In genomic region chr19:6234527-6234926, GRCh38 we compare ENCODE assay signal across 13 cellular contexts. TPM values are rescaled to one million over a fixed set of nuclear protein-coding genes. Genes with fewer than 3 reads are reported as not detected.
DNase-seq lines count a peak whose midpoint lies in the region; ATAC-seq lines count a peak whose summit lies in the region.
"Had no signal": no experiment of that assay in that cellular context is flagged by ENCODE, and none has a peak within 500 bp of the region (broad histone marks: within the 10 kb centered on the region; RNA-seq: fewer than 3 reads in every experiment).

No MANE protein-coding gene starts in this region.

- peak overlapping the region in 11 of 21 experiments; percentile 3 to 80 (median 61) for H3K27ac ChIP-seq in skin epidermis
- H3K27ac ChIP-seq: SK-N-MC had no signal

- peaks cover 5% of the 10 kb centered on the region for H3K36me3 Mint-ChIP-seq in T-helper 17 cell (ENCODE audit: low read depth)

- ATAC-seq in T-helper 17 cell (no peak), GM18520 (IDR thresholded peaks at IDR 0.05; ENCODE audit: unreplicated experiment) (no peak)

- DNase-seq in EH (ENCODE audit: low read depth) (peak; percentile 41), T-helper 17 cell (no peak), NCI-H1930 (lab: John Stamatoyannopoulos, UW) (no peak), NCI-H2107 (lab: John Stamatoyannopoulos, UW) (no peak), T-helper 1 cell (no peak)
- DNase-seq: erythroblast, trophoblast cell had no signal

- H3K4me1 Mint-ChIP-seq in T-helper 17 cell: peaks cover 32% of the 10 kb centered on the region

- H3K36me3 ChIP-seq in iPS-15b (ENCODE audit: control insufficient read depth, insufficient read depth, low read length): peaks cover 10% of the 10 kb centered on the region

- no peaks in the 10 kb centered on the region for H3K27me3 ChIP-seq in iPS-15b (ENCODE audit: control insufficient read depth, insufficient read depth, low read length)

- H3K27ac Mint-ChIP-seq in T-helper 17 cell: peak overlapping the region; percentile 72
- H3K27ac Mint-ChIP-seq: activated naive CD4-positive, alpha-beta T cell treated with anti-CD3 and anti-CD28 coated beads, Interleukin-2, amount 50 U/mL, for 24 hours had no signal

- H3K27me3 Mint-ChIP-seq in T-helper 17 cell: no peaks in the 10 kb centered on the region
- H3K27me3 Mint-ChIP-seq: activated naive CD4-positive, alpha-beta T cell treated with anti-CD3 and anti-CD28 coated beads, Interleukin-2, amount 50 U/mL, for 24 hours; CD4-positive, alpha-beta memory T cell had no signal

- H3K4me3 ChIP-seq in iPS-15b (ENCODE audit: low read depth, low read length) (no peak overlapping the region), skin epidermis (no peak overlapping the region)
- H3K4me3 ChIP-seq: SK-N-MC had no signal

- no peaks in the 10 kb centered on the region for H3K4me1 ChIP-seq in iPS-15b (ENCODE audit: control insufficient read depth, insufficient read depth, low read length)

- peak overlapping the region; percentile 3 for H3K9ac ChIP-seq in iPS-15b (ENCODE audit: low read depth, low read length)

- H3K9me3 ChIP-seq in T-helper 17 cell (ENCODE audit: control insufficient read depth, low read length, poor library complexity, severe bottlenecking) (no peaks in the 10 kb centered on the region), iPS-15b (ENCODE audit: control insufficient read depth, insufficient read depth, low read length) (no peaks in the 10 kb centered on the region)

- no peak overlapping the region for H3K4me3 Mint-ChIP-seq in T-helper 17 cell
- H3K4me3 Mint-ChIP-seq: activated naive CD4-positive, alpha-beta T cell treated with anti-CD3 and anti-CD28 coated beads, Interleukin-2, amount 50 U/mL, for 24 hours; CD4-positive, alpha-beta memory T cell had no signal

RNA-seq across cellular contexts. Expression of gene MLLT1, which starts 45.2 kb away (rescaled TPM):
- total RNA-seq in T-helper 17 cell: 10 to 100 TPM; 27.1 to 30.3 TPM
